ENCODE assay signal across 8 cellular contexts in genomic region chr17:45061606-45062205, GRCh38. TPM values are rescaled to one million over a fixed set of nuclear protein-coding genes. Genes with fewer than 3 reads are reported as not detected.
DNase-seq lines count a peak whose midpoint lies in the region; ATAC-seq, FAIRE-seq and TF ChIP-seq lines count a peak whose summit lies in the region.

No MANE protein-coding gene starts in this region.

- H3K36me3 ChIP-seq in SK-N-MC (ENCODE audit: insufficient read depth, low read length) = peaks cover 14% of the 10 kb centered on the region
- no peaks in the 10 kb centered on the region for H3K36me3 ChIP-seq in sigmoid colon

- no peak for TF ChIP-seq CTCF in GM10266 (IDR thresholded peaks at IDR 0.05; ENCODE audit: control insufficient read depth, insufficient read depth, low read depth, missing control alignments)
- no peak for TF ChIP-seq CTCF in fibroblast of pulmonary artery (IDR thresholded peaks at IDR 0.05; ENCODE audit: low read length, missing control alignments)
- TF ChIP-seq CTCF in sigmoid colon (IDR thresholded peaks at IDR 0.05) = no peak

- peak overlapping the region; percentile 94 for H3K27ac ChIP-seq in SK-N-MC
- peak overlapping the region; percentile 90 to 93 (median 92) for H3K27ac ChIP-seq in sigmoid colon

- intact Hi-C loops in sigmoid colon (cut with DNase I) = loop anchor here (2.0 kb wide), 1 partner anchor 31 kb away; no protein-coding TSS in a partner anchor

- no peak for ATAC-seq in HG03175 (IDR thresholded peaks at IDR 0.05; ENCODE audit: unreplicated experiment)

- H3K4me3 ChIP-seq in SK-N-MC (peak overlapping the region; percentile 91), fibroblast of pulmonary artery (replicated peaks; ENCODE audit: low read depth, low read length) (peak overlapping the region; percentile 96), sigmoid colon (peak overlapping the region; percentile 66 to 73 (median 72))

- DNase-seq in GM10266 (ENCODE audit: extremely low spot score) (peak; percentile 89), SK-N-MC (ENCODE audit: low read depth, low spot score) (no peak), fibroblast of pulmonary artery (ENCODE audit: low read depth) (no peak), sigmoid colon (no peak), cerebellar nuclear complex (lab: John Stamatoyannopoulos, UW) (no peak), SW480 (ENCODE audit: low spot score) (no peak), H54 (ENCODE audit: insufficient read length, low spot score) (no peak)

- TF ChIP-seq POLR2A in sigmoid colon (IDR thresholded peaks at IDR 0.05) (no peak), H54 (IDR thresholded peaks at IDR 0.05; ENCODE audit: low read depth, low read length) (no peak)

- H3K9me3 ChIP-seq in SK-N-MC (ENCODE audit: low read depth, low read length) (no peaks in the 10 kb centered on the region), sigmoid colon (no peaks in the 10 kb centered on the region)

- FAIRE-seq in H54 (lab: Jason Lieb, UNC) = no peak

- H3K27me3 ChIP-seq in sigmoid colon = no peaks in the 10 kb centered on the region

- no peak for TF ChIP-seq EP300 in sigmoid colon (IDR thresholded peaks at IDR 0.05)

- H3K4me1 ChIP-seq in sigmoid colon = peaks cover 0 to 65% (median 56%) of the 10 kb centered on the region in 4 donors

- H3K9ac ChIP-seq in SK-N-MC (ENCODE audit: insufficient read length) = peak overlapping the region; percentile 89

- WGBS in sigmoid colon, 2 donors = 3 to 12% methylated on average over 15 of the region's 15 CpGs

RNA-seq across cellular contexts. Expression of gene NMT1, which starts 0.6 kb away (rescaled TPM):
- total RNA-seq in sigmoid colon = 10 to 100 TPM; 41.0 to 59.2 (median 55.6) TPM
- polyA plus RNA-seq in sigmoid colon = 10 to 100 TPM; 13.2 to 38.4 (median 15.3) TPM

RNA-seq across cellular contexts. Expression of gene DCAKD, which starts 10.3 kb away (rescaled TPM):
- 10 to 100 TPM; 25.2 to 46.0 (median 31.9) TPM for total RNA-seq in sigmoid colon
- polyA plus RNA-seq in sigmoid colon = 10 to 100 TPM in 1 of 3 donors, 1 to 10 TPM in 2; 5.1 to 14.7 (median 7.8) TPM
